ENCODE assay signal across 8 cellular contexts in genomic region chr19:21082011-21082975, GRCh38. TPM values are rescaled to one million over a fixed set of nuclear protein-coding genes. Genes with fewer than 3 reads are reported as not detected.
DNase-seq lines count a peak whose midpoint lies in the region; ATAC-seq and TF ChIP-seq lines count a peak whose summit lies in the region.

Gene ZNF714 (plus strand): TSS chr19:21082203. CDS start chr19:21098269, 16,066 bp downstream.

- POLR2A ChIA-PET in RWPE1 (lab: Yijun Ruan, JAX; ENCODE audit: low non-redundant PET) = interaction anchor here (0.7 to 1.1 kb wide), 2 partner anchors 61 kb away, joined by 3 read pairs; no protein-coding TSS in a partner anchor

- H3F3A ChIP-seq in neural progenitor cell (ENCODE audit: low read depth) = no peaks in the 10 kb centered on the region

- H3K4me2 ChIP-seq in neural progenitor cell = peak within 1 kb of the TSS; percentile 94

- H3K36me3 ChIP-seq in neural progenitor cell (peaks cover 5% of the 10 kb centered on the region), stomach smooth muscle (ENCODE audit: control insufficient read depth in 2 of 2, insufficient read depth in 2 of 2, low read length in 2 of 2) (no peaks in the 10 kb centered on the region)

- H3K36me3 Mint-ChIP-seq in IgD-negative memory B cell (peaks cover 4% of the 10 kb centered on the region), neural progenitor cell (peaks cover 47% of the 10 kb centered on the region)

- H3K9me3 Mint-ChIP-seq in IgD-negative memory B cell = peaks cover 0 to 2% (median 0%) of the 10 kb centered on the region in 3 donors
- peaks cover 40% of the 10 kb centered on the region for H3K9me3 Mint-ChIP-seq in neural progenitor cell

- H3K27ac Mint-ChIP-seq in IgD-negative memory B cell (peak within 1 kb of the TSS; percentile 94 to 95 (median 94)), neural progenitor cell (peak within 1 kb of the TSS; percentile 100)

- peaks cover 52% of the 10 kb centered on the region for H3K79me2 ChIP-seq in neural progenitor cell (ENCODE audit: low read depth)

- ATAC-seq in GM21528 (IDR thresholded peaks at IDR 0.05; ENCODE audit: low FRiP score, unreplicated experiment) = peak; percentile 93

- H3K27me3 Mint-ChIP-seq in IgD-negative memory B cell (no peaks in the 10 kb centered on the region), neural progenitor cell (ENCODE audit: insufficient read depth, low read depth) (no peaks in the 10 kb centered on the region)

- H3K27me3 ChIP-seq in neural progenitor cell (no peaks in the 10 kb centered on the region), stomach smooth muscle (ENCODE audit: control insufficient read depth in 1 of 2, insufficient read depth in 2 of 2, low read length in 2 of 2) (no peaks in the 10 kb centered on the region)

- H3K4me3 ChIP-seq in foreskin fibroblast (ENCODE audit: low read depth in 1 of 2, low read length in 2 of 2) (peak within 1 kb of the TSS; percentile 80 to 84), neural progenitor cell (peak within 1 kb of the TSS; percentile 97), stomach smooth muscle (ENCODE audit: low read length in 2 of 2) (peak within 1 kb of the TSS; percentile 78 to 87)

- H3K4me1 ChIP-seq in neural progenitor cell (peaks cover 15% of the 10 kb centered on the region), stomach smooth muscle (ENCODE audit: control insufficient read depth, insufficient read depth, low read length) (no peaks in the 10 kb centered on the region)

- peaks cover 6% of the 10 kb centered on the region for H4K20me1 ChIP-seq in neural progenitor cell (ENCODE audit: low read depth)

- DNase-seq in DMS 273 (lab: John Stamatoyannopoulos, UW; ENCODE audit: unreplicated experiment) = peak; percentile 95
- DNase-seq in RWPE1 (ENCODE audit: low spot score) = peak; percentile 91
- peak; percentile 76 for DNase-seq in activated effector memory CD4-positive, alpha-beta T cell treated with Interleukin-2 at 50 U/mL for 16 hours
- DNase-seq in foreskin fibroblast = peak; percentile 89 to 95
- DNase-seq in neural progenitor cell (ENCODE audit: low spot score) = peak; percentile 97

- peak within 1 kb of the TSS; percentile 93 for H3K9ac ChIP-seq in neural progenitor cell
- H3K9ac ChIP-seq in stomach smooth muscle (ENCODE audit: low read length in 2 of 2) = peak within 1 kb of the TSS; percentile 60 to 75

- H3K9me3 ChIP-seq in neural progenitor cell (ENCODE audit: low read depth) = no peaks in the 10 kb centered on the region
- H3K9me3 ChIP-seq in stomach smooth muscle (ENCODE audit: control insufficient read depth in 2 of 2, low read length in 2 of 2) = no peaks in the 10 kb centered on the region

- H3K27ac ChIP-seq in RWPE1 (peak within 1 kb of the TSS; percentile 91), neural progenitor cell (peak within 1 kb of the TSS; percentile 88), stomach smooth muscle (ENCODE audit: low read length) (no peak within 1 kb of the TSS)

- peak within 1 kb of the TSS; percentile 46 for H2AFZ ChIP-seq in neural progenitor cell (replicated peaks)

- CTCF ChIA-PET in RWPE1 (lab: Yijun Ruan, JAX) = interaction anchor here (0.6 kb wide), 1 partner anchor 60 kb away, joined by 3 read pairs; no protein-coding TSS in a partner anchor

- H3K4me1 Mint-ChIP-seq in IgD-negative memory B cell (peaks cover 0 to 13% (median 6%) of the 10 kb centered on the region in 3 donors), neural progenitor cell (peaks cover 7% of the 10 kb centered on the region)

- no peak for TF ChIP-seq CTCF in RWPE1 (conservative IDR thresholded peaks at IDR 0.05; ENCODE audit: low read depth)
- no peak for TF ChIP-seq CTCF in foreskin fibroblast (IDR thresholded peaks at IDR 0.05; ENCODE audit: low read depth, low read length)
- TF ChIP-seq CTCF in neural progenitor cell (IDR thresholded peaks at IDR 0.05) = no peak

- H3K4me3 Mint-ChIP-seq in IgD-negative memory B cell = peak within 1 kb of the TSS; percentile 98 to 100 (median 99)
- H3K4me3 Mint-ChIP-seq in neural progenitor cell = peak within 1 kb of the TSS; percentile 100

RNA-seq across cellular contexts. Expression of gene ZNF714, which starts in this region (rescaled TPM):
- 10.2 TPM for polyA plus RNA-seq in IgD-negative memory B cell
- 61.3 and 102 TPM in 2 replicates for total RNA-seq in neural progenitor cell (ENCODE audit: low replicate concordance)
